In the genomic region with DNA sequence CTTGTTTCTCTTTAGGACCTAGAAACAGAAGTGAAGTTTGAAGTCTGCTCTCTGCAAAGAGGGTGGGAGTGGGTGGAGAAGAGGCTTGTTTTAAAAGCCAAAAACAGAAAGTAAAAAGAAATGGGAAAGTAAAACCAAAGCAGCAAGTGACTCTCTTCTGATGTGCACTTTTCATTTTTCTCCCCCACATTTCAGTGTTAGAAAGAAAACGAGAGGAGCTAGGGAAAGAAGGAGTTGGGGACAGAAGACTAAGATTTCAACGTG, we compare ENCODE assay signal across 8 cellular contexts. TPM values are rescaled to one million over a fixed set of nuclear protein-coding genes. Genes with fewer than 3 reads are reported as not detected.
DNase-seq lines count a peak whose midpoint lies in the region; ATAC-seq and TF ChIP-seq lines count a peak whose summit lies in the region.

No MANE protein-coding gene starts in this region.

- peak overlapping the region; percentile 96 for H2AFZ ChIP-seq in MM.1S (ENCODE audit: low read length)

- H3K27ac ChIP-seq in MM.1S (ENCODE audit: low read length) = no peak overlapping the region
- peak overlapping the region in 2 of 4 donors; percentile 63 to 68 for H3K27ac ChIP-seq in transverse colon

- no peaks in the 10 kb centered on the region for H3K9me2 ChIP-seq in MM.1S (replicated peaks; ENCODE audit: insufficient read depth, low read length)

- in situ Hi-C loops in GM13977 (cut with MboI; ENCODE audit: low pct_unique_long_range_greater_than_20kb, low sequenced_read_pairs, unreplicated experiment) (no loop called here), transverse colon (cut with MboI; ENCODE audit: low pct_ligation_motif_present in 1 of 4, low pct_unique_long_range_greater_than_20kb in 1 of 4, low sequenced_read_pairs in 3 of 4) (no loop called here)

- TF ChIP-seq CTCF in GM13977 (IDR thresholded peaks at IDR 0.05; ENCODE audit: extremely low read depth, insufficient read depth, missing control alignments) (no peak), MM.1S (IDR thresholded peaks at IDR 0.05; ENCODE audit: low read length) (no peak), transverse colon (IDR thresholded peaks at IDR 0.05) (no peak)

- no peak for TF ChIP-seq POLR2A in transverse colon (IDR thresholded peaks at IDR 0.05)

- TF ChIP-seq EP300 in transverse colon (IDR thresholded peaks at IDR 0.05; ENCODE audit: low read depth) = no peak

- DNase-seq in GM13977 (ENCODE audit: low spot score) (peak; percentile 56), MM.1S (peak; percentile 23), transverse colon (no peak), ureter (ENCODE audit: low spot score) (no peak), DMS53 (lab: John Stamatoyannopoulos, UW) (no peak), H4 (ENCODE audit: low spot score) (no peak)

- no peaks in the 10 kb centered on the region for H3K27me3 ChIP-seq in MM.1S (replicated peaks; ENCODE audit: insufficient read depth, low read length)
- H3K27me3 ChIP-seq in iPS-15b (ENCODE audit: control insufficient read depth, insufficient read depth, low read length) = peaks cover 36% of the 10 kb centered on the region
- H3K27me3 ChIP-seq in transverse colon = peaks cover 16% of the 10 kb centered on the region

- no peaks in the 10 kb centered on the region for H3K9me3 ChIP-seq in MM.1S (replicated peaks; ENCODE audit: insufficient read depth, low read length)
- no peaks in the 10 kb centered on the region for H3K9me3 ChIP-seq in iPS-15b (ENCODE audit: control insufficient read depth, insufficient read depth, low read length)
- no peaks in the 10 kb centered on the region for H3K9me3 ChIP-seq in transverse colon

- H3K9ac ChIP-seq in MM.1S (ENCODE audit: low read length) (peak overlapping the region; percentile 21; the same call in 1 of the 2 replicates), iPS-15b (ENCODE audit: low read depth, low read length) (no peak overlapping the region)

- H3K4me1 ChIP-seq in MM.1S (ENCODE audit: low read length) (no peaks in the 10 kb centered on the region), iPS-15b (ENCODE audit: control insufficient read depth, insufficient read depth, low read length) (peaks cover 19% of the 10 kb centered on the region), transverse colon (peaks cover 0 to 32% (median 15%) of the 10 kb centered on the region in 4 donors)

- WGBS in transverse colon (ENCODE audit: low coverage in 1 of 2), 2 donors = 26 to 42% methylated on average over 2 of the region's 2 CpGs

- intact Hi-C loops in transverse colon (cut with DNase I; ENCODE audit: low total_unique reads) = no loop called here

- no peaks in the 10 kb centered on the region for H4K20me1 ChIP-seq in MM.1S (ENCODE audit: insufficient read depth, low read length)

- peak overlapping the region; percentile 100 for H3K4me2 ChIP-seq in MM.1S (ENCODE audit: low read depth, low read length)

- 0 out of 2 replicates have a peak, but pooled peaks cover 6% of the 10 kb centered on the region for H3F3A ChIP-seq in MM.1S (ENCODE audit: insufficient read depth, low read length)

- peak; percentile 36 for ATAC-seq in GM21619 (IDR thresholded peaks at IDR 0.05; ENCODE audit: unreplicated experiment)

- peak overlapping the region; percentile 82 for H3K4me3 ChIP-seq in MM.1S (ENCODE audit: low read length)
- H3K4me3 ChIP-seq in iPS-15b (ENCODE audit: low read depth, low read length) = peak overlapping the region; percentile 77
- H3K4me3 ChIP-seq in transverse colon = peak overlapping the region in 3 of 4 donors; percentile 38 to 58 (median 38)

- H3K36me3 ChIP-seq in MM.1S (replicated peaks; ENCODE audit: insufficient read depth, low read length) = no peaks in the 10 kb centered on the region
- H3K36me3 ChIP-seq in iPS-15b (ENCODE audit: control insufficient read depth, insufficient read depth, low read length) = no peaks in the 10 kb centered on the region
- no peaks in the 10 kb centered on the region for H3K36me3 ChIP-seq in transverse colon

- H3K79me2 ChIP-seq in MM.1S (ENCODE audit: low read length) = no peaks in the 10 kb centered on the region

RNA-seq across cellular contexts. Expression of a gene that starts 1.3 kb away (rescaled TPM):
- total RNA-seq in transverse colon (10 to 100 TPM in 3 of 4 donors, 1 to 10 TPM in 1; 10.0 to 21.7 (median 17.5) TPM), ureter (1.6 TPM)
- total RNA-seq in H4 (2014; rRNA removed; shearing (Covaris generic)) = 2.6 and 2.9 TPM in 2 replicates

RNA-seq across cellular contexts. Expression of a gene that starts 52.1 kb away (rescaled TPM):
- total RNA-seq in transverse colon (not detected), ureter (not detected)
- not detected in 2 replicates for total RNA-seq in H4 (2014; rRNA removed; shearing (Covaris generic))

Comparison
In these comparisons a context has a peak if more than half of its experiments do, and no peak if none do; other contexts are left out.
1. DNase-seq: peak in GM13977 (single experiment) and MM.1S (single experiment); none in transverse colon (single experiment), ureter (single experiment), DMS53 (single experiment) and H4 (single experiment).
2. Peak in every context shown above with its lines, with median percentiles within 50 percentile points of each other: H3K4me3 ChIP-seq.